8 cellular contexts compared by ENCODE assay signal in genomic region chrX:53093177-53093655, GRCh38. TPM values are rescaled to one million over a fixed set of nuclear protein-coding genes. Genes with fewer than 3 reads are reported as not detected.
DNase-seq lines count a peak whose midpoint lies in the region; ATAC-seq and TF ChIP-seq lines count a peak whose summit lies in the region.

No MANE protein-coding gene starts in this region.

- DNase-seq in GM06990 (ENCODE audit: extremely low read depth, insufficient read length) = peak; percentile 77
- peak; percentile 76 for DNase-seq in NCI-H2171 treated with DMSO at 0.1 percent for 48 hours (lab: John Stamatoyannopoulos, UW)
- DNase-seq in activated CD4-positive, CD25-positive, alpha-beta regulatory T cell (lab: John Stamatoyannopoulos, UW) = peak; percentile 46 to 54 (median 52)
- DNase-seq in chondrocyte (ENCODE audit: low spot score) = no peak
- peak; percentile 75 for DNase-seq in kidney tubule cell (ENCODE audit: low spot score)
- peak; percentile 31 to 53 for DNase-seq in stimulated activated CD4-positive, alpha-beta T cell treated with anti-CD3 and anti-CD28 coated beads, Interleukin-1b, Interleukin-23, amount 100 ng/mL, for 1 hour (ENCODE audit: low read depth in 2 of 2)
- DNase-seq in GOT3 (lab: John Stamatoyannopoulos, UW) = no peak

- TF ChIP-seq CTCF in GM06990 (IDR thresholded peaks at IDR 0.05; ENCODE audit: insufficient read depth, low read length, poor library complexity, severe bottlenecking) = peak; percentile 61
- TF ChIP-seq CTCF in chondrocyte (IDR thresholded peaks at IDR 0.05) = peak; percentile 79

- no peaks in the 10 kb centered on the region for H3K27me3 Mint-ChIP-seq in chondrocyte (ENCODE audit: low read depth)

- H3K4me3 Mint-ChIP-seq in chondrocyte (ENCODE audit: unreplicated experiment) = peak overlapping the region; percentile 75

- H3K27me3 ChIP-seq in GM06990 (replicated peaks; ENCODE audit: control insufficient read depth, insufficient read depth, low read length) = no peaks in the 10 kb centered on the region

- ATAC-seq in HG02885 (IDR thresholded peaks at IDR 0.05; ENCODE audit: poor library complexity, unreplicated experiment) = peak; percentile 55

- no peaks in the 10 kb centered on the region for H3K36me3 ChIP-seq in GM06990 (ENCODE audit: control insufficient read depth, insufficient read depth, low read length)

- H3K9me3 Mint-ChIP-seq in chondrocyte (ENCODE audit: low read depth) = no peaks in the 10 kb centered on the region

- peaks cover 16% of the 10 kb centered on the region for H3K4me1 Mint-ChIP-seq in chondrocyte (ENCODE audit: low read depth)

- peak overlapping the region; percentile 82 for H3K4me3 ChIP-seq in GM06990 (replicated peaks; ENCODE audit: low read depth, low read length)

- H3K36me3 Mint-ChIP-seq in chondrocyte (ENCODE audit: low read depth) = no peaks in the 10 kb centered on the region

- peak overlapping the region; percentile 91 for H3K27ac Mint-ChIP-seq in chondrocyte (ENCODE audit: unreplicated experiment)

RNA-seq across cellular contexts. Expression of gene KANTR, which starts 0.7 kb away (rescaled TPM):
- 5.8 to 12.7 TPM (median 6.6 TPM) in 3 replicates for total RNA-seq in chondrocyte

RNA-seq across cellular contexts. Expression of gene TSPYL2, which starts 11.0 kb away (rescaled TPM):
- total RNA-seq in chondrocyte = 25.9 to 42.5 TPM (median 29.8 TPM) in 3 replicates

RNA-seq across cellular contexts. Expression of gene GPR173, which starts 44.6 kb away (rescaled TPM):
- 7.9 to 18.2 TPM (median 8.5 TPM) in 3 replicates for total RNA-seq in chondrocyte

Comparison
In these comparisons a context has a peak if more than half of its experiments do, and no peak if none do; other contexts are left out.
1. DNase-seq: peak in GM06990 (single experiment), NCI-H2171 treated with DMSO at 0.1 percent for 48 hours (single experiment), activated CD4-positive, CD25-positive, alpha-beta regulatory T cell (4 of 4), kidney tubule cell (single experiment) and stimulated activated CD4-positive, alpha-beta T cell treated with anti-CD3 and anti-CD28 coated beads, Interleukin-1b, Interleukin-23, amount 100 ng/mL, for 1 hour (2 of 2); none in chondrocyte (single experiment) and GOT3 (single experiment).